20 cellular contexts compared by ENCODE assay signal in the genomic region with DNA sequence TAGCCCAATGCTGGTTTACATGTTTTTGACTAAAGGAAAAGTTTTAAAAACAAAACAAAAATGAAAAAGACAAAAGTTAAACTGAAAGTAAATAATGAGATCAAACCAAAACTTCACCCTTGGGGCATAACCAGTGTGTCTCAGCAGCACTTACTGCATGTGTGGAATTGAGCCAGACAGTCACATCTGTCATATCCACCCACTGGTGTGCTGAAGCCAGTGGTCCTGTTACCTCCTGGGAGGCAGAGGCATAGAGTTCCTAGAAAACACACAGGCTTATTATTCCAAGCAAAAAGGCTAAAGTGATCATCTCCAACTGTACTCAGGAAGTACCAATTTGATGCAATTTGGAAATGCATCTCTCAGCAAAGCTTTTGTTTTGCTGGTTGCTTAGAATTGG.
"Had no signal": no experiment of that assay in that cellular context is flagged by ENCODE, and none has a peak within 500 bp of the region (broad histone marks: within the 10 kb centered on the region; RNA-seq: fewer than 3 reads in every experiment).

No MANE protein-coding gene starts in this region.

- H3K4me1 Mint-ChIP-seq: activated CD4-positive, alpha-beta T cell treated with anti-CD3 and anti-CD28 coated beads for 36 hours; naive B cell; stimulated activated naive CD8-positive, alpha-beta T cell treated with anti-CD3 and anti-CD28 coated beads, Interleukin-15, amount 100 ng/mL, for 72 hours had no signal

- FAIRE-seq: endothelial cell of umbilical vein had no signal

- H3K4me1 ChIP-seq: body of pancreas, testis had no signal

- H3K36me3 ChIP-seq: neutrophil, WERI-Rb-1 had no signal

- H3K4me3 Mint-ChIP-seq: activated CD4-positive, alpha-beta T cell treated with anti-CD3 and anti-CD28 coated beads for 36 hours; naive B cell; stimulated activated naive CD8-positive, alpha-beta T cell treated with anti-CD3 and anti-CD28 coated beads, Interleukin-15, amount 100 ng/mL, for 72 hours had no signal

- H3K27ac ChIP-seq: body of pancreas, coronary artery, neutrophil, testis, WERI-Rb-1 had no signal

- H3K36me3 Mint-ChIP-seq: naive B cell had no signal

- H3K9me3 Mint-ChIP-seq: stimulated activated naive CD8-positive, alpha-beta T cell treated with anti-CD3 and anti-CD28 coated beads, Interleukin-15, amount 100 ng/mL, for 72 hours had no signal

- H3K27me3 ChIP-seq: body of pancreas, testis had no signal

- H3K9me3 ChIP-seq: body of pancreas, neutrophil, testis had no signal

- ATAC-seq: activated CD4-positive, alpha-beta T cell treated with anti-CD3 and anti-CD28 coated beads for 36 hours; body of pancreas; left colon; stimulated activated naive CD8-positive, alpha-beta T cell treated with anti-CD3 and anti-CD28 coated beads, Interleukin-15, amount 100 ng/mL, for 72 hours had no signal

- DNase-seq: activated CD4-positive, alpha-beta T cell treated with anti-CD3 and anti-CD28 coated beads for 36 hours; activated naive CD4-positive, alpha-beta T cell treated with anti-CD3 and anti-CD28 coated beads, Interleukin-2, amount 50 U/mL, for 16 hours; activated T-cell treated with anti-CD3 and anti-CD28 coated beads for 4 hours; body of pancreas; central memory CD4-positive, alpha-beta T cell; effector CD4-positive, alpha-beta T cell; foreskin melanocyte; head of caudate nucleus; left colon; naive B cell; posterior cingulate gyrus; stimulated activated CD4-positive, alpha-beta T cell treated with anti-CD3 and anti-CD28 coated beads, Interleukin-15, amount 100 ng/mL, for 24 hours; stimulated activated CD4-positive, alpha-beta T cell treated with anti-CD3 and anti-CD28 coated beads, Interleukin-4, amount 100 ng/mL, for 24 hours; stimulated activated naive CD8-positive, alpha-beta T cell treated with anti-CD3 and anti-CD28 coated beads, Interleukin-15, amount 100 ng/mL, for 72 hours; testis; WERI-Rb-1 had no signal

- H3K27ac Mint-ChIP-seq: activated CD4-positive, alpha-beta T cell treated with anti-CD3 and anti-CD28 coated beads for 36 hours; naive B cell; stimulated activated naive CD8-positive, alpha-beta T cell treated with anti-CD3 and anti-CD28 coated beads, Interleukin-15, amount 100 ng/mL, for 72 hours had no signal

- H3K4me3 ChIP-seq: body of pancreas, coronary artery, lung, testis had no signal
